25 cellular contexts compared by ENCODE assay signal in genomic region chr2:221818569-221818968, GRCh38.
DNase-seq lines count a peak whose midpoint lies in the region; ATAC-seq, FAIRE-seq and TF ChIP-seq lines count a peak whose summit lies in the region.
"Had no signal": no experiment of that assay in that cellular context is flagged by ENCODE, and none has a peak within 500 bp of the region (broad histone marks: within the 10 kb centered on the region; RNA-seq: fewer than 3 reads in every experiment).

No MANE protein-coding gene starts in this region.

- H4K91ac ChIP-seq in H1 (replicated peaks; ENCODE audit: insufficient read length, low read length) = no peak overlapping the region

- no peak overlapping the region for H3K14ac ChIP-seq in H1 (ENCODE audit: insufficient read length)

- FAIRE-seq in H1 (lab: Jason Lieb, UNC) = no peak
- FAIRE-seq: G401.6 had no signal

- H3K4me3 ChIP-seq in H1 (ENCODE audit: extremely low read depth in 1 of 4, insufficient read depth in 2 of 4, low read depth in 3 of 4, low read length in 4 of 4) = no peak overlapping the region
- no peak overlapping the region for H3K4me3 ChIP-seq in left lung
- no peak overlapping the region for H3K4me3 ChIP-seq in ovary
- H3K4me3 ChIP-seq: GM23248, heart right ventricle, Peyer's patch, thyroid gland had no signal

- no peak for TF ChIP-seq RAD21 in H1 (IDR thresholded peaks at IDR 0.05 in 1 of 2, conservative IDR thresholded peaks at IDR 0.05 in 1 of 2; ENCODE audit: low read depth in 2 of 2, low read length in 2 of 2)

- 78% methylated on average over 6 of the region's 6 CpGs; no CpG with 5 or more reads in 1 of the 2 experiments for WGBS in H1 (ENCODE audit: extremely low coverage in 1 of 2, insufficient coverage in 1 of 2, insufficient read length in 1 of 2, insufficient replicate concordance in 2 of 2, low coverage in 1 of 2, low lambda C conversion rate in 2 of 2, missing lambda C conversion rate in 1 of 2), 2 experiments
- 39 to 62% (median 46%) methylated on average over 6 of the region's 6 CpGs for WGBS in ovary, 3 donors

- H3K27me3 ChIP-seq in H1 (replicated peaks in 1 of 4; ENCODE audit: control insufficient read depth in 3 of 4, extremely low read depth in 1 of 4, insufficient read depth in 3 of 4, low read length in 3 of 4) (no peaks in the 10 kb centered on the region), left lung (no peaks in the 10 kb centered on the region), ovary (no peaks in the 10 kb centered on the region)
- H3K27me3 ChIP-seq: Peyer's patch, thyroid gland had no signal

- no peak overlapping the region for H2BK120ac ChIP-seq in H1 (replicated peaks; ENCODE audit: low read depth, low read length)

- H3K56ac ChIP-seq in H1 (replicated peaks; ENCODE audit: insufficient read length, low read depth, low read length) = no peak overlapping the region

- no peak overlapping the region for H2BK5ac ChIP-seq in H1 (ENCODE audit: low read depth, low read length)

- CTCF ChIA-PET in H1 (lab: Charles Lee; ENCODE audit: partially characterized antibody) = no interaction called here

- H3K79me2 ChIP-seq in H1 (ENCODE audit: control insufficient read depth in 1 of 2, insufficient read depth in 2 of 2, low read length in 2 of 2) = no peaks in the 10 kb centered on the region

- H3K36me3 ChIP-seq in H1 (ENCODE audit: control insufficient read depth in 2 of 4, insufficient read depth in 4 of 4, low read length in 3 of 4) (no peaks in the 10 kb centered on the region), left lung (no peaks in the 10 kb centered on the region), ovary (no peaks in the 10 kb centered on the region)
- H3K36me3 ChIP-seq: heart right ventricle, Peyer's patch, thyroid gland had no signal

- H3K27ac ChIP-seq in H1 (ENCODE audit: low read depth, low read length) (no peak overlapping the region), left lung (no peak overlapping the region), ovary (no peak overlapping the region)
- H3K27ac ChIP-seq: GM23248, heart right ventricle, Peyer's patch, thyroid gland had no signal

- ATAC-seq in left lung = peak; percentile 45
- ATAC-seq: activated naive CD8-positive, alpha-beta T cell treated with anti-CD3 and anti-CD28 coated beads, Interleukin-2, amount 50 U/mL, for 24 hours; heart right ventricle; natural killer cell; right cardiac atrium; T-helper 17 cell had no signal

- H3K79me1 ChIP-seq in H1 (ENCODE audit: low read depth, low read length) = no peaks in the 10 kb centered on the region

- H3K4me1 ChIP-seq in H1 (replicated peaks in 1 of 4; ENCODE audit: control insufficient read depth in 3 of 4, insufficient read depth in 4 of 4, low read length in 3 of 4) = peaks cover 0 to 5% (median 4%) of the 10 kb centered on the region in 4 experiments; a peak in 5 of 7 replicates
- no peaks in the 10 kb centered on the region for H3K4me1 ChIP-seq in left lung
- no peaks in the 10 kb centered on the region for H3K4me1 ChIP-seq in ovary (ENCODE audit: insufficient read depth)
- H3K4me1 ChIP-seq: heart right ventricle, Peyer's patch, thyroid gland had no signal

- TF ChIP-seq CTCF in H1 (IDR thresholded peaks at IDR 0.05; ENCODE audit: control extremely low read depth in 1 of 3, insufficient read depth in 1 of 3, low read depth in 1 of 3, low read length in 3 of 3) = no peak
- TF ChIP-seq CTCF in left lung (IDR thresholded peaks at IDR 0.05) = no peak
- no peak for TF ChIP-seq CTCF in ovary (IDR thresholded peaks at IDR 0.05)

- H2BK15ac ChIP-seq in H1 (ENCODE audit: low read length) = no peak overlapping the region

- H4K8ac ChIP-seq in H1 (ENCODE audit: extremely low read depth, insufficient read depth, low read length) = no peak overlapping the region

- peak; percentile 19 for DNase-seq in HT-29 (ENCODE audit: low spot score)
- DNase-seq in NCI-H748 (lab: John Stamatoyannopoulos, UW; ENCODE audit: unreplicated experiment) = peak; percentile 82
- no peak for DNase-seq in H1 (ENCODE audit: low read depth in 1 of 2, low spot score in 2 of 2)
- no peak for DNase-seq in left lung
- no peak for DNase-seq in ovary
- no peak for DNase-seq in NCI-H2196 treated with DMSO at 0.1 percent for 48 hours (lab: John Stamatoyannopoulos, UW; ENCODE audit: unreplicated experiment)
- DNase-seq in MV-4-11 (lab: John Stamatoyannopoulos, UW) = no peak
- DNase-seq: activated CD4-positive, alpha-beta T cell treated with anti-CD3 and anti-CD28 coated beads for 48 hours; activated gamma-delta T cell treated with Interleukin-2 at 50 U/mL for 16 hours; activated naive CD8-positive, alpha-beta T cell treated with anti-CD3 and anti-CD28 coated beads, Interleukin-2, amount 50 U/mL, for 24 hours; activated T-cell treated with anti-CD3 and anti-CD28 coated beads, Interleukin-2, amount 50 U/mL, for 24 hours; effector CD4-positive, alpha-beta T cell; erythroblast; foreskin fibroblast; GM23248; heart right ventricle; natural killer cell; NCI-H187; NCI-H226; NK-92 treated with Interleukin-12 subunit alpha and Interleukin-12 subunit beta, amount 100 ng/mL, for 24 hours; Peyer's patch; right cardiac atrium; T-helper 17 cell; thyroid gland had no signal

- H3K9me3 ChIP-seq in H1 (ENCODE audit: insufficient read depth in 2 of 2, low read depth in 1 of 2, low read length in 1 of 2) = peaks cover 0 to 3% of the 10 kb centered on the region in 2 experiments; a peak in 2 of 4 replicates
- peaks cover 0 to 6% of the 10 kb centered on the region in 2 donors for H3K9me3 ChIP-seq in left lung
- no peaks in the 10 kb centered on the region for H3K9me3 ChIP-seq in ovary
- H3K9me3 ChIP-seq: heart right ventricle, Peyer's patch, thyroid gland had no signal

- no peak overlapping the region for H2BK12ac ChIP-seq in H1 (ENCODE audit: low read depth, low read length)

- H3K23me2 ChIP-seq in H1 (ENCODE audit: low read depth, low read length) = no peaks in the 10 kb centered on the region; the same call in 1 of the 2 replicates

- H3K4ac ChIP-seq in H1 (replicated peaks; ENCODE audit: insufficient read length, low read depth, low read length) = no peak overlapping the region

- H2AFZ ChIP-seq in H1 (ENCODE audit: low read length) = peak overlapping the region; percentile 28
- H2AFZ ChIP-seq: GM23248 had no signal

- no peak overlapping the region for H3K9ac ChIP-seq in H1 (replicated peaks in 1 of 4; ENCODE audit: extremely low read depth in 1 of 4, low read depth in 3 of 4, low read length in 3 of 4)
- H3K9ac ChIP-seq: GM23248 had no signal

- H2BK20ac ChIP-seq in H1 (ENCODE audit: low read length) = no peak overlapping the region

- POLR2A ChIA-PET in H1 (lab: Charles Lee; ENCODE audit: partially characterized antibody) = no interaction called here

- no peak overlapping the region for H3K23ac ChIP-seq in H1 (ENCODE audit: insufficient read length)

- H4K5ac ChIP-seq in H1 (ENCODE audit: insufficient read length, low read depth, low read length) = no peak overlapping the region

- H2AK5ac ChIP-seq in H1 (ENCODE audit: low read depth, low read length) = no peak overlapping the region

- intact Hi-C loops in left lung (cut with DNase I) (no loop called here), ovary (cut with DNase I) (no loop called here)

- TF ChIP-seq EP300 in H1 (IDR thresholded peaks at IDR 0.05; ENCODE audit: borderline replicate concordance in 1 of 2, low read depth in 2 of 2, low read length in 2 of 2) = no peak
- no peak for TF ChIP-seq EP300 in ovary (IDR thresholded peaks at IDR 0.05)

- no peak for TF ChIP-seq POLR2A in H1 (IDR thresholded peaks at IDR 0.05; ENCODE audit: control extremely low read depth in 1 of 2, low read depth in 2 of 2, low read length in 2 of 2)
- no peak for TF ChIP-seq POLR2A in ovary (IDR thresholded peaks at IDR 0.05)

- H3K18ac ChIP-seq in H1 (ENCODE audit: extremely low read depth, low read length) = no peak overlapping the region

- H4K20me1 ChIP-seq in H1 (replicated peaks in 1 of 2; ENCODE audit: control insufficient read depth in 1 of 2, insufficient read depth in 2 of 2, low read length in 2 of 2) = no peaks in the 10 kb centered on the region

- no peak overlapping the region for H3K4me2 ChIP-seq in H1 (ENCODE audit: insufficient read depth in 1 of 2, low read depth in 2 of 2, low read length in 2 of 2)

TF ChIP-seq in H1, 55 proteins besides CTCF, POLR2A, EP300 and RAD21:
- TF ChIP-seq SP1 (IDR thresholded peaks at IDR 0.05; ENCODE audit: low read depth, low read length) (no peak), JUND (IDR thresholded peaks at IDR 0.05; ENCODE audit: low read length) (peak; percentile 64; the same call in 1 of the 2 replicates)
TF ChIP-seq in H1: peak in this region for 1.

Comparison
In these comparisons a context has a peak if more than half of its experiments do, and no peak if none do; other contexts are left out.
1. DNase-seq: peak in HT-29 (single experiment) and NCI-H748 (single experiment); none in H1 (0 of 2), left lung (0 of 2), ovary (0 of 5), NCI-H2196 treated with DMSO at 0.1 percent for 48 hours (single experiment) and MV-4-11 (single experiment).